In genomic region chr1:27513958-27514357, GRCh38 we compare ENCODE assay signal across 1 cellular context.
TF ChIP-seq lines count a peak whose summit lies in the region.

No MANE protein-coding gene starts in this region.

TF ChIP-seq in K562, 482 proteins besides CTCF, POLR2A, EP300 and RAD21 (continued from another document):
- TF ChIP-seq, protein P1, sequence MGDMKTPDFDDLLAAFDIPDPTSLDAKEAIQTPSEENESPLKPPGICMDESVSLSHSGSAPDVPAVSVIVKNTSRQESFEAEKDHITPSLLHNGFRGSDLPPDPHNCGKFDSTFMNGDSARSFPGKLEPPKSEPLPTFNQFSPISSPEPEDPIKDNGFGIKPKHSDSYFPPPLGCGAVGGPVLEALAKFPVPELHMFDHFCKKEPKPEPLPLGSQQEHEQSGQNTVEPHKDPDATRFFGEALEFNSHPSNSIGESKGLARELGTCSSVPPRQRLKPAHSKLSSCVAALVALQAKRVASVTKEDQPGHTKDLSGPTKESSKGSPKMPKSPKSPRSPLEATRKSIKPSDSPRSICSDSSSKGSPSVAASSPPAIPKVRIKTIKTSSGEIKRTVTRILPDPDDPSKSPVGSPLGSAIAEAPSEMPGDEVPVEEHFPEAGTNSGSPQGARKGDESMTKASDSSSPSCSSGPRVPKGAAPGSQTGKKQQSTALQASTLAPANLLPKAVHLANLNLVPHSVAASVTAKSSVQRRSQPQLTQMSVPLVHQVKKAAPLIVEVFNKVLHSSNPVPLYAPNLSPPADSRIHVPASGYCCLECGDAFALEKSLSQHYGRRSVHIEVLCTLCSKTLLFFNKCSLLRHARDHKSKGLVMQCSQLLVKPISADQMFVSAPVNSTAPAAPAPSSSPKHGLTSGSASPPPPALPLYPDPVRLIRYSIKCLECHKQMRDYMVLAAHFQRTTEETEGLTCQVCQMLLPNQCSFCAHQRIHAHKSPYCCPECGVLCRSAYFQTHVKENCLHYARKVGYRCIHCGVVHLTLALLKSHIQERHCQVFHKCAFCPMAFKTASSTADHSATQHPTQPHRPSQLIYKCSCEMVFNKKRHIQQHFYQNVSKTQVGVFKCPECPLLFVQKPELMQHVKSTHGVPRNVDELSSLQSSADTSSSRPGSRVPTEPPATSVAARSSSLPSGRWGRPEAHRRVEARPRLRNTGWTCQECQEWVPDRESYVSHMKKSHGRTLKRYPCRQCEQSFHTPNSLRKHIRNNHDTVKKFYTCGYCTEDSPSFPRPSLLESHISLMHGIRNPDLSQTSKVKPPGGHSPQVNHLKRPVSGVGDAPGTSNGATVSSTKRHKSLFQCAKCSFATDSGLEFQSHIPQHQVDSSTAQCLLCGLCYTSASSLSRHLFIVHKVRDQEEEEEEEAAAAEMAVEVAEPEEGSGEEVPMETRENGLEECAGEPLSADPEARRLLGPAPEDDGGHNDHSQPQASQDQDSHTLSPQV (IDR thresholded peaks at IDR 0.05), result no peak
- TF ChIP-seq, protein P2, sequence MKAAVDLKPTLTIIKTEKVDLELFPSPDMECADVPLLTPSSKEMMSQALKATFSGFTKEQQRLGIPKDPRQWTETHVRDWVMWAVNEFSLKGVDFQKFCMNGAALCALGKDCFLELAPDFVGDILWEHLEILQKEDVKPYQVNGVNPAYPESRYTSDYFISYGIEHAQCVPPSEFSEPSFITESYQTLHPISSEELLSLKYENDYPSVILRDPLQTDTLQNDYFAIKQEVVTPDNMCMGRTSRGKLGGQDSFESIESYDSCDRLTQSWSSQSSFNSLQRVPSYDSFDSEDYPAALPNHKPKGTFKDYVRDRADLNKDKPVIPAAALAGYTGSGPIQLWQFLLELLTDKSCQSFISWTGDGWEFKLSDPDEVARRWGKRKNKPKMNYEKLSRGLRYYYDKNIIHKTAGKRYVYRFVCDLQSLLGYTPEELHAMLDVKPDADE (conservative IDR thresholded peaks at IDR 0.05; ENCODE audit: control insufficient read depth, low read depth, low read length), result 0 out of 2 replicates have a peak, but pooled peaks have one; percentile 23
- TF ChIP-seq MCM7 (IDR thresholded peaks at IDR 0.05) (no peak), NCOA6 (IDR thresholded peaks at IDR 0.05) (no peak), IRF1 (CRISPR knock-in tag; IDR thresholded peaks at IDR 0.05; ENCODE audit: borderline replicate concordance) (no peak), CBX2 (IDR thresholded peaks at IDR 0.05; ENCODE audit: insufficient read depth, low read length, poor library complexity, severe bottlenecking) (no peak), NFRKB (IDR thresholded peaks at IDR 0.05; ENCODE audit: low read depth) (no peak), PURB (CRISPR knock-in tag; IDR thresholded peaks at IDR 0.05; ENCODE audit: low read depth) (no peak), SMARCC2 (IDR thresholded peaks at IDR 0.05; ENCODE audit: low read depth) (no peak), EWSR1 (IDR thresholded peaks at IDR 0.05; ENCODE audit: borderline replicate concordance, low read depth, partially characterized antibody) (no peak), ZNF695 (CRISPR knock-in tag; IDR thresholded peaks at IDR 0.05) (no peak), HOXB6 (CRISPR knock-in tag; IDR thresholded peaks at IDR 0.05; ENCODE audit: borderline replicate concordance) (no peak), ATF2 (CRISPR knock-in tag; IDR thresholded peaks at IDR 0.05) (no peak), HSF4 (CRISPR knock-in tag; IDR thresholded peaks at IDR 0.05; ENCODE audit: borderline replicate concordance) (no peak), DMBX1 (CRISPR knock-in tag; IDR thresholded peaks at IDR 0.05; ENCODE audit: borderline replicate concordance) (no peak), HBP1 (CRISPR knock-in tag; IDR thresholded peaks at IDR 0.05) (no peak), SIN3B (IDR thresholded peaks at IDR 0.05; ENCODE audit: low read depth) (no peak), ARHGAP35 (IDR thresholded peaks at IDR 0.05; ENCODE audit: partially characterized antibody) (no peak), ZNF395 (CRISPR knock-in tag; IDR thresholded peaks at IDR 0.05) (0 out of 2 replicates have a peak, but pooled peaks have one; percentile 14), ZNF764 (CRISPR knock-in tag; IDR thresholded peaks at IDR 0.05; ENCODE audit: low read depth) (no peak), SPI1 (IDR thresholded peaks at IDR 0.05; ENCODE audit: borderline replicate concordance, low read depth, low read length) (peak; percentile 51; the same call in 1 of the 2 replicates), FOXA3 (CRISPR knock-in tag; conservative IDR thresholded peaks at IDR 0.05 in 1 of 2, IDR thresholded peaks at IDR 0.05 in 1 of 2) (no peak), ZNF77 (CRISPR knock-in tag; IDR thresholded peaks at IDR 0.05) (no peak), PHTF2 (CRISPR knock-in tag; IDR thresholded peaks at IDR 0.05) (no peak), CBFB (CRISPR knock-in tag; IDR thresholded peaks at IDR 0.05) (peak; percentile 54; the same call in 1 of the 2 replicates), ZNF324 (CRISPR knock-in tag; IDR thresholded peaks at IDR 0.05) (no peak), HDGF (IDR thresholded peaks at IDR 0.05) (no peak), HNRNPUL1 (IDR thresholded peaks at IDR 0.05; ENCODE audit: low read length) (no peak), CHCHD3 (CRISPR knock-in tag; IDR thresholded peaks at IDR 0.05) (no peak), ZNF717 (CRISPR knock-in tag; IDR thresholded peaks at IDR 0.05) (no peak), RFX5 (IDR thresholded peaks at IDR 0.05; ENCODE audit: low read depth, low read length) (no peak), ZNF253 (CRISPR knock-in tag; conservative IDR thresholded peaks at IDR 0.05) (no peak), SRSF1 (IDR thresholded peaks at IDR 0.05; ENCODE audit: low read depth, low read length) (no peak)
- TF ChIP-seq, protein P3, sequence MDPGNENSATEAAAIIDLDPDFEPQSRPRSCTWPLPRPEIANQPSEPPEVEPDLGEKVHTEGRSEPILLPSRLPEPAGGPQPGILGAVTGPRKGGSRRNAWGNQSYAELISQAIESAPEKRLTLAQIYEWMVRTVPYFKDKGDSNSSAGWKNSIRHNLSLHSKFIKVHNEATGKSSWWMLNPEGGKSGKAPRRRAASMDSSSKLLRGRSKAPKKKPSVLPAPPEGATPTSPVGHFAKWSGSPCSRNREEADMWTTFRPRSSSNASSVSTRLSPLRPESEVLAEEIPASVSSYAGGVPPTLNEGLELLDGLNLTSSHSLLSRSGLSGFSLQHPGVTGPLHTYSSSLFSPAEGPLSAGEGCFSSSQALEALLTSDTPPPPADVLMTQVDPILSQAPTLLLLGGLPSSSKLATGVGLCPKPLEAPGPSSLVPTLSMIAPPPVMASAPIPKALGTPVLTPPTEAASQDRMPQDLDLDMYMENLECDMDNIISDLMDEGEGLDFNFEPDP (CRISPR knock-in tag; IDR thresholded peaks at IDR 0.05), result no peak
- TF ChIP-seq, protein P4, sequence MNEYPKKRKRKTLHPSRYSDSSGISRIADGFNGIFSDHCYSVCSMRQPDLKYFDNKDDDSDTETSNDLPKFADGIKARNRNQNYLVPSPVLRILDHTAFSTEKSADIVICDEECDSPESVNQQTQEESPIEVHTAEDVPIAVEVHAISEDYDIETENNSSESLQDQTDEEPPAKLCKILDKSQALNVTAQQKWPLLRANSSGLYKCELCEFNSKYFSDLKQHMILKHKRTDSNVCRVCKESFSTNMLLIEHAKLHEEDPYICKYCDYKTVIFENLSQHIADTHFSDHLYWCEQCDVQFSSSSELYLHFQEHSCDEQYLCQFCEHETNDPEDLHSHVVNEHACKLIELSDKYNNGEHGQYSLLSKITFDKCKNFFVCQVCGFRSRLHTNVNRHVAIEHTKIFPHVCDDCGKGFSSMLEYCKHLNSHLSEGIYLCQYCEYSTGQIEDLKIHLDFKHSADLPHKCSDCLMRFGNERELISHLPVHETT (CRISPR knock-in tag; conservative IDR thresholded peaks at IDR 0.05 in 1 of 2, IDR thresholded peaks at IDR 0.05 in 1 of 2), result no peak
